In the genomic region with DNA sequence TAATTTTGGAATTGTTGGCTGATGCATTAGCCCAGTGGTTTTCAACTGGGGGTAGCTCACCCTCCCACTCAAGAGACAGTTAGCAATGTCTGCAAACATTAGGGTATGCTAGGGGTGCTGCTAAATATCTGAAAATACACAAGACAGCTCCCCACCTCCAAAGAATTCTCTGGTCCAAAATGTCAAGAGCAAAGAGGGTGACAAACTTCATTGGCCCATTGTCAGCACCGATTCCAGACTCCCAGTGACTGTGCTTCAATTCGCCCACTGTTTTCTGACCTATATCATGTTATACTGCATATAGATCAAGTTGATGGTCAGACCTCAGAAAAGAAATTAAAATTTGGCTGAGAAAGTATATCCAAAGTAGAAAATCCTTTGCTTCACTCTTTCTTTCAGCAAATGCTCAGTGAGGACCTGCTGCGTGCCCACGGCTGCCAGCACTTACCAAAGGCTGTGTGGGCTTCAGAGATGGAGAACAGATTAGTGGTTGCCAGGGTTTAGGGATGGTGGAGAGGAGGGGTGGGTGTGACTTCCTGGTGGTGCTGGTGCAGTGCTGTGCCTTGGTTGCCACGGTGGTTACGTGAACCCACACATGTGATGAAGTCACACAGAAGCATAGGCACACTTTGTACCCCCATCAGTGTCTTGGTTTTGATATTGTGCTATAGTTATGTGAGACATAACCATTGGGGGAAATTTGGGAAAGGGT, we compare ENCODE assay signal across 13 cellular contexts.
DNase-seq lines count a peak whose midpoint lies in the region; ATAC-seq, FAIRE-seq and TF ChIP-seq lines count a peak whose summit lies in the region.
"Had no signal": no experiment of that assay in that cellular context is flagged by ENCODE, and none has a peak within 500 bp of the region (broad histone marks: within the 10 kb centered on the region; RNA-seq: fewer than 3 reads in every experiment).

No MANE protein-coding gene starts in this region.

- H3K36me3 Mint-ChIP-seq in activated naive CD8-positive, alpha-beta T cell treated with anti-CD3 and anti-CD28 coated beads, Interleukin-2, amount 10 ng/mL, durations not matched to agents 7 days and 5 days = peaks cover 63% of the 10 kb centered on the region
- peaks cover 35% of the 10 kb centered on the region for H3K36me3 Mint-ChIP-seq in nephron (ENCODE audit: low read depth)

- H3K4me3 ChIP-seq in upper lobe of right lung = no peak overlapping the region
- H3K4me3 ChIP-seq in SJCRH30 = no peak overlapping the region
- H3K4me3 ChIP-seq: MG63 had no signal

- FAIRE-seq in H54 (lab: Jason Lieb, UNC) = no peak
- FAIRE-seq: GM19239 had no signal

- TF ChIP-seq CTCF in nephron (IDR thresholded peaks at IDR 0.05; ENCODE audit: unreplicated experiment in 3 of 3) (no peak), upper lobe of right lung (IDR thresholded peaks at IDR 0.05) (no peak)

- DNase-seq in stimulated activated CD4-positive, alpha-beta T cell treated with anti-CD3 and anti-CD28 coated beads, Interleukin-4, amount 100 ng/mL, for 1 hour = peak; percentile 7
- no peak for DNase-seq in stimulated activated CD4-positive, alpha-beta T cell treated with anti-CD3 and anti-CD28 coated beads, Interleukin-12 subunit alpha, Interleukin-12 subunit beta, amount 100 ng/mL, for 4 hours
- DNase-seq in activated naive CD8-positive, alpha-beta T cell treated with anti-CD3 and anti-CD28 coated beads, Interleukin-2, amount 10 ng/mL, durations not matched to agents 7 days and 5 days = peak; percentile 56
- DNase-seq in upper lobe of right lung (no peak), SK-N-DZ (ENCODE audit: low spot score) (no peak), SJCRH30 (no peak), H54 (ENCODE audit: insufficient read length, low spot score) (no peak)
- DNase-seq: islet precursor cell, MG63, NCI-H82, occipital lobe had no signal

- peak overlapping the region; percentile 78 for H3K27ac Mint-ChIP-seq in activated naive CD8-positive, alpha-beta T cell treated with anti-CD3 and anti-CD28 coated beads, Interleukin-2, amount 10 ng/mL, durations not matched to agents 7 days and 5 days
- H3K27ac Mint-ChIP-seq in nephron = peak overlapping the region in 2 of 3 experiments; percentile 57 to 65

- H3K4me3 Mint-ChIP-seq in activated naive CD8-positive, alpha-beta T cell treated with anti-CD3 and anti-CD28 coated beads, Interleukin-2, amount 10 ng/mL, durations not matched to agents 7 days and 5 days = peak overlapping the region; percentile 65
- peak overlapping the region in 1 of 3 experiments; percentile 35 for H3K4me3 Mint-ChIP-seq in nephron

- peak; percentile 78 for ATAC-seq in activated naive CD8-positive, alpha-beta T cell treated with anti-CD3 and anti-CD28 coated beads, Interleukin-2, amount 10 ng/mL, durations not matched to agents 7 days and 5 days (ENCODE audit: low read depth)
- ATAC-seq in upper lobe of right lung = peak; percentile 65

- intact Hi-C loops in upper lobe of right lung (cut with DNase I) = no loop called here

- H3K9me3 ChIP-seq in upper lobe of right lung (no peaks in the 10 kb centered on the region), SJCRH30 (replicated peaks) (no peaks in the 10 kb centered on the region)
- H3K9me3 ChIP-seq: MG63 had no signal

- H3K4me1 ChIP-seq in upper lobe of right lung (no peaks in the 10 kb centered on the region), SJCRH30 (no peaks in the 10 kb centered on the region)

- H3K27ac ChIP-seq in upper lobe of right lung (no peak overlapping the region), SJCRH30 (no peak overlapping the region)

- no peak for TF ChIP-seq POLR2A in H54 (IDR thresholded peaks at IDR 0.05; ENCODE audit: low read depth, low read length)

- peaks cover 45% of the 10 kb centered on the region for H3K4me1 Mint-ChIP-seq in activated naive CD8-positive, alpha-beta T cell treated with anti-CD3 and anti-CD28 coated beads, Interleukin-2, amount 10 ng/mL, durations not matched to agents 7 days and 5 days
- peaks cover 51% of the 10 kb centered on the region for H3K4me1 Mint-ChIP-seq in nephron

- POLR2A ChIA-PET in activated naive CD8-positive, alpha-beta T cell treated with anti-CD3 and anti-CD28 coated beads, Interleukin-2, amount 10 ng/mL, durations not matched to agents 7 days and 5 days (lab: Charles Lee) = interaction anchor here (1.5 to 2.3 kb wide), 2 partner anchors 14 to 63 kb away, joined by 6 to 8 read pairs; no protein-coding TSS in a partner anchor

- H3K36me3 ChIP-seq in upper lobe of right lung (no peaks in the 10 kb centered on the region), SJCRH30 (no peaks in the 10 kb centered on the region)
- H3K36me3 ChIP-seq: MG63 had no signal

- no peaks in the 10 kb centered on the region for H3K27me3 Mint-ChIP-seq in activated naive CD8-positive, alpha-beta T cell treated with anti-CD3 and anti-CD28 coated beads, Interleukin-2, amount 10 ng/mL, durations not matched to agents 7 days and 5 days
- peaks cover 3% of the 10 kb centered on the region for H3K27me3 Mint-ChIP-seq in nephron (ENCODE audit: low read depth)

- H3K27me3 ChIP-seq in upper lobe of right lung (no peaks in the 10 kb centered on the region), SJCRH30 (no peaks in the 10 kb centered on the region)
- H3K27me3 ChIP-seq: MG63 had no signal

- peaks cover 6% of the 10 kb centered on the region for H3K9me3 Mint-ChIP-seq in activated naive CD8-positive, alpha-beta T cell treated with anti-CD3 and anti-CD28 coated beads, Interleukin-2, amount 10 ng/mL, durations not matched to agents 7 days and 5 days
- peaks cover 18% of the 10 kb centered on the region for H3K9me3 Mint-ChIP-seq in nephron

Comparison
In these comparisons a context has a peak if more than half of its experiments do, and no peak if none do; other contexts are left out.
1. DNase-seq: peak in stimulated activated CD4-positive, alpha-beta T cell treated with anti-CD3 and anti-CD28 coated beads, Interleukin-4, amount 100 ng/mL, for 1 hour (single experiment) and activated naive CD8-positive, alpha-beta T cell treated with anti-CD3 and anti-CD28 coated beads, Interleukin-2, amount 10 ng/mL, durations not matched to agents 7 days and 5 days (single experiment); none in stimulated activated CD4-positive, alpha-beta T cell treated with anti-CD3 and anti-CD28 coated beads, Interleukin-12 subunit alpha, Interleukin-12 subunit beta, amount 100 ng/mL, for 4 hours (single experiment), upper lobe of right lung (single experiment), SK-N-DZ (single experiment), SJCRH30 (0 of 2) and H54 (single experiment).